In genomic region chr10:36681751-36682633, GRCh38 we compare ENCODE assay signal across 1 cellular context.
TF ChIP-seq lines count a peak whose summit lies in the region.

No MANE protein-coding gene starts in this region.

TF ChIP-seq in HEK293T, 16 proteins besides CTCF, POLR2A, EP300 and RAD21:
- TF ChIP-seq PKNOX1 (IDR thresholded peaks at IDR 0.05): peak; percentile 92
- no peak for TF ChIP-seq FOXA1 (IDR thresholded peaks at IDR 0.05)
- TF ChIP-seq ZNF384 (IDR thresholded peaks at IDR 0.05): peak; percentile 89
- no peak for TF ChIP-seq L3MBTL2 (conservative IDR thresholded peaks at IDR 0.05)
- peak; percentile 70; the same call in 1 of the 2 replicates for TF ChIP-seq CTBP1 (IDR thresholded peaks at IDR 0.05; ENCODE audit: borderline replicate concordance)
- no peak for TF ChIP-seq FOXK2 (IDR thresholded peaks at IDR 0.05)
